In genomic region chr13:90135558-90135957, GRCh38 we compare ENCODE assay signal across 8 cellular contexts.
"Had no signal": no experiment of that assay in that cellular context is flagged by ENCODE, and none has a peak within 500 bp of the region (broad histone marks: within the 10 kb centered on the region; RNA-seq: fewer than 3 reads in every experiment).

No MANE protein-coding gene starts in this region.

- FAIRE-seq: HepG2 had no signal

- H3K9me3 ChIP-seq: HAP-1 had no signal

- DNase-seq: GOT3, H7, HFFc6, KG1 had no signal

- H3K4me1 ChIP-seq: HAP-1 had no signal

- H3K4me3 ChIP-seq: HAP-1 had no signal

- ATAC-seq: HCT116, HepG2 had no signal

- H3K36me3 ChIP-seq: HAP-1 had no signal

- H3K27ac ChIP-seq: HL-60 had no signal
